In the genomic region with DNA sequence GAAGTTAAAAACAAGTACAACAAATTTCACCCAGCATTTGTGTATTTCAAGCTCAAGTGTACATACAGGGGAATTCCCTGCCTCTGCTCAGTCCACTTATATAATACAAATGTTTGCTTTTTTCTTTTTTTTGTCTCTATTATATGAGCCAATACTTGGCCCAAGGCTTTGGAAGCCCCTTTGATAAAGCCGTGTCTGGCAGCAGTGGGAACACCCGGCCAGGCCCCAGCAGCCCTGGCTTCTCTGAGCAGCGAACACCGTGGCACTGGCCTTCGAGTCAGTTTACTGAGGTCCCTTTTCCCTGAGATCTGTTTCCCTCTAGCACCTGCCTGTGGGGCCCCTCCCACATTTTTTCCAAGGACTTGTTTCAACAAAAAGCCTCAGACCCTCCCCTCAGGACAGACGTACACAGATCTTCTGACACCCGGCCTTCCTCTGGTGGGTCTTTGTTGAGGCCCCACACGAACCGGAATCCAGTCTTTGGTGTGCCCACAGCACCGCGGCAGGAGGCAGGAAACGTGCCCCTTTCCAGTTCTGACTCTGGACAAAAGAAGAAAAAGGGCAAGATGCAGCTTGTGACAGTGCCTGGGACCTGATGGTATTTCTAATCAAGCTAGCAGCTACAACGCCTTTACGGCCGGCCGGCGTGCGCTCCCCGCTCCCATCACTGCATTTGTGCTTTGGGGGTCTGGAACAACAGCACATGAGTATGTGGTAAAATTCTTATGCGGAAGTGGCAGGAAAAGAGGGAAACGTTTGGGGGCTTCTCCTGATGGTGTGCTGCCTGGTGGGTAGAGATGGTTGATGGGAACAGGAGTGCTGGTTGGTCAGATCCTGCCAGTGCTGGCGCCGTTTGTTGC, we compare ENCODE assay signal across 16 cellular contexts. TPM values are rescaled to one million over a fixed set of nuclear protein-coding genes. Genes with fewer than 3 reads are reported as not detected.
DNase-seq lines count a peak whose midpoint lies in the region; ATAC-seq and TF ChIP-seq lines count a peak whose summit lies in the region.
"Had no signal": no experiment of that assay in that cellular context is flagged by ENCODE, and none has a peak within 500 bp of the region (broad histone marks: within the 10 kb centered on the region; RNA-seq: fewer than 3 reads in every experiment).

No MANE protein-coding gene starts in this region.

- H3F3A ChIP-seq in MM.1S (ENCODE audit: insufficient read depth, low read length) = no peaks in the 10 kb centered on the region

- no peak overlapping the region for H2AFZ ChIP-seq in MM.1S (ENCODE audit: low read length)

- peaks cover 36% of the 10 kb centered on the region for H3K4me1 Mint-ChIP-seq in stimulated activated naive CD8-positive, alpha-beta T cell treated with anti-CD3 and anti-CD28 coated beads, Interleukin-15, Interleukin-2, amounts not matched to agents 100 ng/mL and 50 ng/mL, for 24 hours (ENCODE audit: low read depth)
- peaks cover 82% of the 10 kb centered on the region for H3K4me1 Mint-ChIP-seq in activated B cell treated with CpG ODN at 0.5 μM for 24 hours

- intact Hi-C loops in activated B cell treated with CpG ODN at 0.5 μM for 24 hours (cut with micrococcal nuclease) = no loop called here

- no peaks in the 10 kb centered on the region for H3K27me3 Mint-ChIP-seq in stimulated activated naive CD8-positive, alpha-beta T cell treated with anti-CD3 and anti-CD28 coated beads, Interleukin-15, Interleukin-2, amounts not matched to agents 100 ng/mL and 50 ng/mL, for 24 hours
- no peaks in the 10 kb centered on the region for H3K27me3 Mint-ChIP-seq in activated B cell treated with CpG ODN at 0.5 μM for 24 hours

- H3K9me3 ChIP-seq in mucosa of stomach (ENCODE audit: control insufficient read depth, low read length) (no peaks in the 10 kb centered on the region), MM.1S (replicated peaks; ENCODE audit: insufficient read depth, low read length) (no peaks in the 10 kb centered on the region)
- H3K9me3 ChIP-seq: ovary, upper lobe of left lung had no signal

- peaks cover 25% of the 10 kb centered on the region for H3K4me1 ChIP-seq in mucosa of stomach (ENCODE audit: control insufficient read depth, insufficient read depth, low read length)
- H3K4me1 ChIP-seq in MM.1S (ENCODE audit: low read length) = no peaks in the 10 kb centered on the region

- TF ChIP-seq CTCF in activated B cell treated with CpG ODN at 0.5 μM for 24 hours (IDR thresholded peaks at IDR 0.05) (no peak), MM.1S (IDR thresholded peaks at IDR 0.05; ENCODE audit: low read length) (no peak)

- H3K4me3 ChIP-seq in mucosa of stomach (ENCODE audit: low read length) = no peak overlapping the region
- no peak overlapping the region for H3K4me3 ChIP-seq in MM.1S (ENCODE audit: low read length)
- H3K4me3 ChIP-seq: ovary, upper lobe of left lung had no signal

- H3K9ac ChIP-seq in mucosa of stomach (ENCODE audit: low read length) (peak overlapping the region; percentile 4), MM.1S (ENCODE audit: low read length) (no peak overlapping the region)

- H3K27me3 ChIP-seq in mucosa of stomach (ENCODE audit: control insufficient read depth, insufficient read depth, low read length) (no peaks in the 10 kb centered on the region), MM.1S (replicated peaks; ENCODE audit: insufficient read depth, low read length) (no peaks in the 10 kb centered on the region)
- H3K27me3 ChIP-seq: ovary, upper lobe of left lung had no signal

- peaks cover 33% of the 10 kb centered on the region for H3K79me2 ChIP-seq in MM.1S (ENCODE audit: low read length)

- H3K9me2 ChIP-seq in MM.1S (replicated peaks; ENCODE audit: insufficient read depth, low read length) = no peaks in the 10 kb centered on the region

- H4K20me1 ChIP-seq in MM.1S (ENCODE audit: insufficient read depth, low read length) = no peaks in the 10 kb centered on the region

- peak overlapping the region; percentile 74 for H3K27ac Mint-ChIP-seq in stimulated activated naive CD8-positive, alpha-beta T cell treated with anti-CD3 and anti-CD28 coated beads, Interleukin-15, Interleukin-2, amounts not matched to agents 100 ng/mL and 50 ng/mL, for 24 hours
- peak overlapping the region; percentile 90 for H3K27ac Mint-ChIP-seq in activated B cell treated with CpG ODN at 0.5 μM for 24 hours

- POLR2A ChIA-PET in activated B cell treated with CpG ODN at 0.5 μM for 24 hours (lab: Charles Lee) = interaction anchor here (0.6 to 10.6 kb wide), 12 partner anchors 8 to 454 kb away, joined by 4 to 126 read pairs (median 6); a partner anchor contains a TSS

- no peaks in the 10 kb centered on the region for H3K9me3 Mint-ChIP-seq in stimulated activated naive CD8-positive, alpha-beta T cell treated with anti-CD3 and anti-CD28 coated beads, Interleukin-15, Interleukin-2, amounts not matched to agents 100 ng/mL and 50 ng/mL, for 24 hours
- H3K9me3 Mint-ChIP-seq in activated B cell treated with CpG ODN at 0.5 μM for 24 hours = no peaks in the 10 kb centered on the region

- H3K36me3 ChIP-seq in mucosa of stomach (ENCODE audit: control insufficient read depth, insufficient read depth, low read length) (no peaks in the 10 kb centered on the region), MM.1S (replicated peaks; ENCODE audit: insufficient read depth, low read length) (no peaks in the 10 kb centered on the region)
- H3K36me3 ChIP-seq: ovary, upper lobe of left lung had no signal

- peak overlapping the region; percentile 43 for H3K4me3 Mint-ChIP-seq in stimulated activated naive CD8-positive, alpha-beta T cell treated with anti-CD3 and anti-CD28 coated beads, Interleukin-15, Interleukin-2, amounts not matched to agents 100 ng/mL and 50 ng/mL, for 24 hours
- peak overlapping the region; percentile 78 for H3K4me3 Mint-ChIP-seq in activated B cell treated with CpG ODN at 0.5 μM for 24 hours

- ATAC-seq in stimulated activated naive CD8-positive, alpha-beta T cell treated with anti-CD3 and anti-CD28 coated beads, Interleukin-15, Interleukin-2, amounts not matched to agents 100 U/mL and 50 U/mL, for 24 hours = no peak
- peak; percentile 20 for ATAC-seq in activated B cell treated with CpG ODN at 0.5 μM for 24 hours (ENCODE audit: low read depth)
- ATAC-seq in activated CD4-positive, CD25-positive, alpha-beta regulatory T cell treated with anti-CD3 and anti-CD28 coated beads, Interleukin-2, amount 50 U/mL, for 24 hours = no peak
- ATAC-seq: SK-N-SH treated with all-trans-retinoic acid at 6 μM for 48 hours had no signal

- peaks cover 26% of the 10 kb centered on the region for H3K36me3 Mint-ChIP-seq in stimulated activated naive CD8-positive, alpha-beta T cell treated with anti-CD3 and anti-CD28 coated beads, Interleukin-15, Interleukin-2, amounts not matched to agents 100 ng/mL and 50 ng/mL, for 24 hours (ENCODE audit: low read depth)
- peaks cover 41% of the 10 kb centered on the region for H3K36me3 Mint-ChIP-seq in activated B cell treated with CpG ODN at 0.5 μM for 24 hours (ENCODE audit: low read depth)

- no peak overlapping the region for H3K27ac ChIP-seq in MM.1S (ENCODE audit: low read length)
- H3K27ac ChIP-seq: ovary, upper lobe of left lung had no signal

- DNase-seq in stimulated activated naive CD8-positive, alpha-beta T cell treated with anti-CD3 and anti-CD28 coated beads, Interleukin-15, Interleukin-2, amounts not matched to agents 100 U/mL and 50 U/mL, for 24 hours = no peak
- no peak for DNase-seq in activated B cell treated with CpG ODN at 0.5 μM for 24 hours
- DNase-seq in SKM-1 (lab: John Stamatoyannopoulos, UW; ENCODE audit: unreplicated experiment) = no peak
- DNase-seq in HPDE6-E6E7 (ENCODE audit: extremely low spot score) = no peak
- no peak for DNase-seq in MM.1S
- DNase-seq: activated CD4-positive, alpha-beta T cell treated with anti-CD3 and anti-CD28 coated beads for 1 hour; activated T-cell treated with anti-CD3 and anti-CD28 coated beads for 4 hours; ovary; stimulated activated CD4-positive, alpha-beta T cell treated with anti-CD3 and anti-CD28 coated beads, Interleukin-12 subunit alpha, Interleukin-12 subunit beta, amount 100 ng/mL, for 4 hours had no signal

- H3K4me2 ChIP-seq in MM.1S (ENCODE audit: low read depth, low read length) = no peak overlapping the region

- CTCF ChIA-PET in activated B cell treated with CpG ODN at 0.5 μM for 24 hours (lab: Charles Lee) = interaction anchor here (1.0 to 1.4 kb wide), 2 partner anchors 10 to 11 kb away, joined by 3 read pairs; no protein-coding TSS in a partner anchor

RNA-seq across cellular contexts. Expression of a gene that starts 13.8 kb away (rescaled TPM):
- 120 and 145 TPM in 2 replicates for total RNA-seq in activated B cell treated with CpG ODN at 0.5 μM for 24 hours

RNA-seq across cellular contexts. Expression of a gene that starts 14.4 kb away (rescaled TPM):
- total RNA-seq in activated B cell treated with CpG ODN at 0.5 μM for 24 hours = not detected in 2 replicates
- total RNA-seq: dermis microvascular lymphatic vessel endothelial cell, lung microvascular endothelial cell, ovary, upper lobe of left lung had no signal
